Comparison of ENCODE assay signal across 9 cellular contexts in the genomic region with DNA sequence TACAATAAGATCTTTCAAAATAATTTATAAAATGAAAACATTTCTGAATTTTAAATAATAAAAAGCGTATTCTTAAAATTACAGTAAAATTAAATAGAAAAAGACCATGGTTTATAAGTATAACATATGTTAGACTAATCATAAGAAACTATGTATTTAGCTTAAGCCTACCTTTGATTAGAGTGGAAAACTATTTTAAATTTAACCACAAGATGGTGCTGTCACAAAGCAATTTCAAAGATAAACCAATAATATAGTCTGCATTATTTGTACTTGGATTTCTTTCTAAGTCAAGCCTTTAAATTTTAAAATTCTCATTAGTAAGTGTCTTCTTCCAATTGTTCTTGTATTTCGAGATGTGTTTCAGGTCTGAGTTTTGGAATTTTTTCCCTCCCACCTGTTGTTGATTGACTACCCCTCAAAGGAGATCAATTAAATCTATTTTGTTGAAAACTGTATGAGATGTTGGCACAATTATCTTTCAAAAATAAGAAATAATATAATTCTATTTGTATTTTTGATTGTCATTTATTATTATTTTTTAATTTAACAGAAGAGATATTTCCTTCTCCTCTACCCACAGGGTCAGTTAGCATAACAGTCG.
A peak's percentile ranks its signal among the peaks of the same experiment; 100 is the strongest.
DNase-seq lines count a peak whose midpoint lies in the region; ATAC-seq and TF ChIP-seq lines count a peak whose summit lies in the region.
"Had no signal": no experiment of that assay in that cellular context is flagged by ENCODE, and none has a peak within 500 bp of the region (broad histone marks: within the 10 kb centered on the region; RNA-seq: fewer than 3 reads in every experiment).

No MANE protein-coding gene starts in this region.

- no peaks in the 10 kb centered on the region for H3K36me3 Mint-ChIP-seq in Calu3 (ENCODE audit: insufficient read depth, unreplicated experiment)
- no peaks in the 10 kb centered on the region for H3K36me3 Mint-ChIP-seq in activated T-helper 17 cell treated with anti-CD3 and anti-CD28 coated beads, Interleukin-2, amount 50 U/mL, for 72 hours (ENCODE audit: low read depth)
- H3K36me3 Mint-ChIP-seq: naive thymus-derived CD8-positive, alpha-beta T cell had no signal

- TF ChIP-seq POLR2A in right lobe of liver (IDR thresholded peaks at IDR 0.05), result no peak

- no peak overlapping the region for H3K4me3 ChIP-seq in astrocyte of the spinal cord (ENCODE audit: low read depth, low read length)
- H3K4me3 ChIP-seq in right lobe of liver, result no peak overlapping the region

- no peak overlapping the region for H3K27ac Mint-ChIP-seq in Calu3 (ENCODE audit: unreplicated experiment)
- H3K27ac Mint-ChIP-seq in activated T-helper 17 cell treated with anti-CD3 and anti-CD28 coated beads, Interleukin-2, amount 50 U/mL, for 72 hours, result no peak overlapping the region
- no peak overlapping the region for H3K27ac Mint-ChIP-seq in stimulated activated naive CD8-positive, alpha-beta T cell treated with anti-CD3 and anti-CD28 coated beads, Interleukin-15, amount 100 ng/mL, for 72 hours
- H3K27ac Mint-ChIP-seq: naive thymus-derived CD8-positive, alpha-beta T cell had no signal

- no peaks in the 10 kb centered on the region for H3K36me3 ChIP-seq in right lobe of liver

- DNase-seq in Calu3, result no peak
- DNase-seq in NCI-H1105 treated with DMSO at 0.1 percent for 48 hours (lab: John Stamatoyannopoulos, UW), result peak; percentile 18
- peak; percentile 70 for DNase-seq in astrocyte of the spinal cord (ENCODE audit: low read depth, low spot score)
- DNase-seq in right lobe of liver, result no peak
- DNase-seq in stimulated activated naive CD8-positive, alpha-beta T cell treated with anti-CD3 and anti-CD28 coated beads, Interleukin-15, amount 100 ng/mL, for 72 hours, result no peak

- 30% methylated on average over 3 of the region's 3 CpGs for WGBS in right lobe of liver (ENCODE audit: insufficient coverage, low coverage, low lambda C conversion rate, missing lambda C conversion rate)

- ATAC-seq in GM21526 (IDR thresholded peaks at IDR 0.05; ENCODE audit: low FRiP score, unreplicated experiment), result peak; percentile 45
- peak in 2 of 4 donors; percentile 20 to 30 for ATAC-seq in right lobe of liver
- no peak for ATAC-seq in HG03521 (IDR thresholded peaks at IDR 0.05; ENCODE audit: unreplicated experiment)
- no peak for ATAC-seq in activated T-helper 17 cell treated with anti-CD3 and anti-CD28 coated beads, Interleukin-2, amount 50 U/mL, for 72 hours (replicated peaks)
- ATAC-seq in stimulated activated naive CD8-positive, alpha-beta T cell treated with anti-CD3 and anti-CD28 coated beads, Interleukin-15, amount 100 ng/mL, for 72 hours, result no peak
- ATAC-seq: naive thymus-derived CD8-positive, alpha-beta T cell had no signal

- CTCF ChIA-PET in Calu3 (lab: Charles Lee), result interaction anchor here (0.6 to 3.3 kb wide), 5 partner anchors 160 to 513 kb away, joined by 3 to 25 read pairs (median 3); no protein-coding TSS in a partner anchor

- H3K9me3 Mint-ChIP-seq in Calu3 (ENCODE audit: low read depth, unreplicated experiment), result no peaks in the 10 kb centered on the region
- H3K9me3 Mint-ChIP-seq in activated T-helper 17 cell treated with anti-CD3 and anti-CD28 coated beads, Interleukin-2, amount 50 U/mL, for 72 hours, result no peaks in the 10 kb centered on the region
- H3K9me3 Mint-ChIP-seq in stimulated activated naive CD8-positive, alpha-beta T cell treated with anti-CD3 and anti-CD28 coated beads, Interleukin-15, amount 100 ng/mL, for 72 hours, result no peaks in the 10 kb centered on the region
- H3K9me3 Mint-ChIP-seq: naive thymus-derived CD8-positive, alpha-beta T cell had no signal

- H3K27ac ChIP-seq in right lobe of liver, result no peak overlapping the region

- peaks cover 0 to 8% (median 0%) of the 10 kb centered on the region in 4 donors for H3K4me1 ChIP-seq in right lobe of liver

- in situ Hi-C loops in astrocyte of the spinal cord (cut with HindIII; ENCODE audit: low sequenced_read_pairs), result no loop called here

- no TSS peak for BruUV-seq in Calu3 (replicated peaks; lab: Mats Ljungman, UMichigan)

- H3K4me3 Mint-ChIP-seq in Calu3 (ENCODE audit: low read depth, unreplicated experiment), result no peak overlapping the region
- H3K4me3 Mint-ChIP-seq in activated T-helper 17 cell treated with anti-CD3 and anti-CD28 coated beads, Interleukin-2, amount 50 U/mL, for 72 hours, result no peak overlapping the region
- no peak overlapping the region for H3K4me3 Mint-ChIP-seq in stimulated activated naive CD8-positive, alpha-beta T cell treated with anti-CD3 and anti-CD28 coated beads, Interleukin-15, amount 100 ng/mL, for 72 hours
- H3K4me3 Mint-ChIP-seq: naive thymus-derived CD8-positive, alpha-beta T cell had no signal

- no peaks in the 10 kb centered on the region for H3K9me3 ChIP-seq in right lobe of liver

- TF ChIP-seq CTCF in Calu3 (IDR thresholded peaks at IDR 0.05; ENCODE audit: unreplicated experiment) (peak; percentile 43), astrocyte of the spinal cord (IDR thresholded peaks at IDR 0.05; ENCODE audit: low read depth, low read length) (peak; percentile 30), right lobe of liver (IDR thresholded peaks at IDR 0.05) (peak; percentile 50 to 74 (median 70))

- no peaks in the 10 kb centered on the region for H3K27me3 ChIP-seq in right lobe of liver

- H3K4me1 Mint-ChIP-seq in Calu3 (ENCODE audit: low read depth, unreplicated experiment), result peaks cover 8% of the 10 kb centered on the region
- H3K4me1 Mint-ChIP-seq in activated T-helper 17 cell treated with anti-CD3 and anti-CD28 coated beads, Interleukin-2, amount 50 U/mL, for 72 hours, result no peaks in the 10 kb centered on the region
- no peaks in the 10 kb centered on the region for H3K4me1 Mint-ChIP-seq in stimulated activated naive CD8-positive, alpha-beta T cell treated with anti-CD3 and anti-CD28 coated beads, Interleukin-15, amount 100 ng/mL, for 72 hours
- H3K4me1 Mint-ChIP-seq: naive thymus-derived CD8-positive, alpha-beta T cell had no signal

- no peaks in the 10 kb centered on the region for H3K27me3 Mint-ChIP-seq in Calu3 (ENCODE audit: unreplicated experiment)
- H3K27me3 Mint-ChIP-seq in activated T-helper 17 cell treated with anti-CD3 and anti-CD28 coated beads, Interleukin-2, amount 50 U/mL, for 72 hours, result peaks cover 5% of the 10 kb centered on the region
- H3K27me3 Mint-ChIP-seq in stimulated activated naive CD8-positive, alpha-beta T cell treated with anti-CD3 and anti-CD28 coated beads, Interleukin-15, amount 100 ng/mL, for 72 hours, result no peaks in the 10 kb centered on the region
- H3K27me3 Mint-ChIP-seq: naive thymus-derived CD8-positive, alpha-beta T cell had no signal

- intact Hi-C loops in Calu3 (cut with micrococcal nuclease; ENCODE audit: unreplicated experiment), result loop anchor here (1.0 to 2.0 kb wide), 2 partner anchors 161 to 512 kb away; no protein-coding TSS in a partner anchor
- intact Hi-C loops in right lobe of liver (cut with DNase I), result no loop called here

Comparison
In these comparisons a context has a peak if more than half of its experiments do, and no peak if none do; other contexts are left out.
1. DNase-seq: peak in NCI-H1105 treated with DMSO at 0.1 percent for 48 hours (single experiment) and astrocyte of the spinal cord (single experiment); none in Calu3 (single experiment), right lobe of liver (0 of 3) and stimulated activated naive CD8-positive, alpha-beta T cell treated with anti-CD3 and anti-CD28 coated beads, Interleukin-15, amount 100 ng/mL, for 72 hours (0 of 2).
2. Peak in every context shown above with its lines, with median percentiles within 50 percentile points of each other: CTCF ChIP-seq.